In the genomic region with DNA sequence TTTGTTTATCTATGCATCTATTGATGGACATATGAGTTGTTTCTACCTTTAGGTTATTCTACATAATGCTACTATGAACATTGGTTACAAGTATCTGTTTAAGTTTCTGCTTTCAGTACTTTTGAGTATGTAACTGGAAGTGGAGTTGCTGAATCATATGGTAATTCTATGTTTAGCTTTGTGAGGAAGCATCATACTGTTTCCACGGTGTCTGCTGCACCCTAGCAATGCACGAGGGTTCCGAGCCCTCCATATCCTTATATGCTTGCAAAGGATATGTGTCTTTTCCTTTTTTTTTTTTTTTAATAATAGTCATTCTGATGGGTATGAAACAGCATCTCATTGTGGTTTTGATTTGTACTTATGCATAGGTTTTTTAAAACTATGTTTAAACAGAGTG, we compare ENCODE assay signal across 2 cellular contexts.
TF ChIP-seq lines count a peak whose summit lies in the region.

No MANE protein-coding gene starts in this region.

TF ChIP-seq in SK-N-SH, 30 proteins besides CTCF, POLR2A, EP300 and RAD21 (continued from another document):
- no peak for TF ChIP-seq NRF1 (IDR thresholded peaks at IDR 0.05; ENCODE audit: low read depth, low read length)
- TF ChIP-seq, protein P1, sequence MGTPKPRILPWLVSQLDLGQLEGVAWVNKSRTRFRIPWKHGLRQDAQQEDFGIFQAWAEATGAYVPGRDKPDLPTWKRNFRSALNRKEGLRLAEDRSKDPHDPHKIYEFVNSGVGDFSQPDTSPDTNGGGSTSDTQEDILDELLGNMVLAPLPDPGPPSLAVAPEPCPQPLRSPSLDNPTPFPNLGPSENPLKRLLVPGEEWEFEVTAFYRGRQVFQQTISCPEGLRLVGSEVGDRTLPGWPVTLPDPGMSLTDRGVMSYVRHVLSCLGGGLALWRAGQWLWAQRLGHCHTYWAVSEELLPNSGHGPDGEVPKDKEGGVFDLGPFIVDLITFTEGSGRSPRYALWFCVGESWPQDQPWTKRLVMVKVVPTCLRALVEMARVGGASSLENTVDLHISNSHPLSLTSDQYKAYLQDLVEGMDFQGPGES (IDR thresholded peaks at IDR 0.05; ENCODE audit: low read depth, low read length): no peak
- no peak for TF ChIP-seq TAF1 (IDR thresholded peaks at IDR 0.05; ENCODE audit: borderline replicate concordance, low read depth, low read length)
- TF ChIP-seq RFX5 (IDR thresholded peaks at IDR 0.05; ENCODE audit: low read length): no peak
- TF ChIP-seq RXRA (IDR thresholded peaks at IDR 0.05; ENCODE audit: borderline replicate concordance, low read depth): no peak
- TF ChIP-seq POLR2AphosphoS5 (IDR thresholded peaks at IDR 0.05; ENCODE audit: low read depth, low read length): no peak
- TF ChIP-seq, protein P2, sequence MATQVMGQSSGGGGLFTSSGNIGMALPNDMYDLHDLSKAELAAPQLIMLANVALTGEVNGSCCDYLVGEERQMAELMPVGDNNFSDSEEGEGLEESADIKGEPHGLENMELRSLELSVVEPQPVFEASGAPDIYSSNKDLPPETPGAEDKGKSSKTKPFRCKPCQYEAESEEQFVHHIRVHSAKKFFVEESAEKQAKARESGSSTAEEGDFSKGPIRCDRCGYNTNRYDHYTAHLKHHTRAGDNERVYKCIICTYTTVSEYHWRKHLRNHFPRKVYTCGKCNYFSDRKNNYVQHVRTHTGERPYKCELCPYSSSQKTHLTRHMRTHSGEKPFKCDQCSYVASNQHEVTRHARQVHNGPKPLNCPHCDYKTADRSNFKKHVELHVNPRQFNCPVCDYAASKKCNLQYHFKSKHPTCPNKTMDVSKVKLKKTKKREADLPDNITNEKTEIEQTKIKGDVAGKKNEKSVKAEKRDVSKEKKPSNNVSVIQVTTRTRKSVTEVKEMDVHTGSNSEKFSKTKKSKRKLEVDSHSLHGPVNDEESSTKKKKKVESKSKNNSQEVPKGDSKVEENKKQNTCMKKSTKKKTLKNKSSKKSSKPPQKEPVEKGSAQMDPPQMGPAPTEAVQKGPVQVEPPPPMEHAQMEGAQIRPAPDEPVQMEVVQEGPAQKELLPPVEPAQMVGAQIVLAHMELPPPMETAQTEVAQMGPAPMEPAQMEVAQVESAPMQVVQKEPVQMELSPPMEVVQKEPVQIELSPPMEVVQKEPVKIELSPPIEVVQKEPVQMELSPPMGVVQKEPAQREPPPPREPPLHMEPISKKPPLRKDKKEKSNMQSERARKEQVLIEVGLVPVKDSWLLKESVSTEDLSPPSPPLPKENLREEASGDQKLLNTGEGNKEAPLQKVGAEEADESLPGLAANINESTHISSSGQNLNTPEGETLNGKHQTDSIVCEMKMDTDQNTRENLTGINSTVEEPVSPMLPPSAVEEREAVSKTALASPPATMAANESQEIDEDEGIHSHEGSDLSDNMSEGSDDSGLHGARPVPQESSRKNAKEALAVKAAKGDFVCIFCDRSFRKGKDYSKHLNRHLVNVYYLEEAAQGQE (IDR thresholded peaks at IDR 0.05; ENCODE audit: low read depth, low read length): no peak
- TF ChIP-seq, protein P3, sequence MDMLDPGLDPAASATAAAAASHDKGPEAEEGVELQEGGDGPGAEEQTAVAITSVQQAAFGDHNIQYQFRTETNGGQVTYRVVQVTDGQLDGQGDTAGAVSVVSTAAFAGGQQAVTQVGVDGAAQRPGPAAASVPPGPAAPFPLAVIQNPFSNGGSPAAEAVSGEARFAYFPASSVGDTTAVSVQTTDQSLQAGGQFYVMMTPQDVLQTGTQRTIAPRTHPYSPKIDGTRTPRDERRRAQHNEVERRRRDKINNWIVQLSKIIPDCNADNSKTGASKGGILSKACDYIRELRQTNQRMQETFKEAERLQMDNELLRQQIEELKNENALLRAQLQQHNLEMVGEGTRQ (IDR thresholded peaks at IDR 0.05; ENCODE audit: borderline replicate concordance, low read depth, low read length): no peak
- TF ChIP-seq GABPA (IDR thresholded peaks at IDR 0.05; ENCODE audit: low read depth): no peak

TF ChIP-seq in SK-N-SH treated with all-trans-retinoic acid at 6 μM for 48 hours, 23 proteins besides CTCF, POLR2A, EP300 and RAD21 (continued from another document):
- TF ChIP-seq, protein P4, sequence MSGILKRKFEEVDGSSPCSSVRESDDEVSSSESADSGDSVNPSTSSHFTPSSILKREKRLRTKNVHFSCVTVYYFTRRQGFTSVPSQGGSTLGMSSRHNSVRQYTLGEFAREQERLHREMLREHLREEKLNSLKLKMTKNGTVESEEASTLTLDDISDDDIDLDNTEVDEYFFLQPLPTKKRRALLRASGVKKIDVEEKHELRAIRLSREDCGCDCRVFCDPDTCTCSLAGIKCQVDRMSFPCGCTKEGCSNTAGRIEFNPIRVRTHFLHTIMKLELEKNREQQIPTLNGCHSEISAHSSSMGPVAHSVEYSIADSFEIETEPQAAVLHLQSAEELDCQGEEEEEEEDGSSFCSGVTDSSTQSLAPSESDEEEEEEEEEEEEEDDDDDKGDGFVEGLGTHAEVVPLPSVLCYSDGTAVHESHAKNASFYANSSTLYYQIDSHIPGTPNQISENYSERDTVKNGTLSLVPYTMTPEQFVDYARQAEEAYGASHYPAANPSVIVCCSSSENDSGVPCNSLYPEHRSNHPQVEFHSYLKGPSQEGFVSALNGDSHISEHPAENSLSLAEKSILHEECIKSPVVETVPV (CRISPR knock-in tag; IDR thresholded peaks at IDR 0.05): no peak
- TF ChIP-seq TOX (CRISPR knock-in tag; IDR thresholded peaks at IDR 0.05; ENCODE audit: borderline replicate concordance): no peak
- no peak for TF ChIP-seq ZFP30 (CRISPR knock-in tag; IDR thresholded peaks at IDR 0.05)
- TF ChIP-seq PPARA (CRISPR knock-in tag; IDR thresholded peaks at IDR 0.05; ENCODE audit: borderline replicate concordance): no peak
- no peak for TF ChIP-seq SNAI2 (CRISPR knock-in tag; IDR thresholded peaks at IDR 0.05)
- TF ChIP-seq ARNTL (CRISPR knock-in tag; IDR thresholded peaks at IDR 0.05; ENCODE audit: borderline replicate concordance, low read depth): no peak
- no peak for TF ChIP-seq BACH2 (CRISPR knock-in tag; IDR thresholded peaks at IDR 0.05; ENCODE audit: borderline replicate concordance)
- no peak for TF ChIP-seq ESRRG (CRISPR knock-in tag; IDR thresholded peaks at IDR 0.05)
- TF ChIP-seq CSDC2 (CRISPR knock-in tag; IDR thresholded peaks at IDR 0.05): no peak
TF ChIP-seq in SK-N-SH treated with all-trans-retinoic acid at 6 μM for 48 hours: peak in this region for 0.
